ENCODE assay signal across 1 cellular context in genomic region chr19:4723465-4724251, GRCh38.
TF ChIP-seq lines count a peak whose summit lies in the region.

DPP9 (minus strand) TSS chr19:4723842; CDS start chr19:4719906, 3,936 bp downstream.

TF ChIP-seq in K562, 482 proteins besides CTCF, POLR2A, EP300 and RAD21 (continued from another document and continues in another):
- TF ChIP-seq HES1 (IDR thresholded peaks at IDR 0.05; ENCODE audit: low read depth) = no peak
- TF ChIP-seq SLC30A9 (CRISPR knock-in tag; IDR thresholded peaks at IDR 0.05) = no peak
- no peak for TF ChIP-seq ZNF655 (CRISPR knock-in tag; IDR thresholded peaks at IDR 0.05)
- TF ChIP-seq ZNF609 (CRISPR knock-in tag; IDR thresholded peaks at IDR 0.05; ENCODE audit: borderline replicate concordance) = 0 out of 2 replicates have a peak, but pooled peaks have one; percentile 23
- TF ChIP-seq KDM1A (IDR thresholded peaks at IDR 0.05) = peak in 1 of 2 experiments; percentile 1; a peak in 1 of 4 replicates
- TF ChIP-seq HSF4 (CRISPR knock-in tag; IDR thresholded peaks at IDR 0.05; ENCODE audit: borderline replicate concordance) = no peak
- peak; percentile 96 for TF ChIP-seq ZBTB7A (IDR thresholded peaks at IDR 0.05; ENCODE audit: borderline replicate concordance, control insufficient read depth, low read depth, low read length)
- TF ChIP-seq PHF20 (IDR thresholded peaks at IDR 0.05; ENCODE audit: partially characterized antibody) = peak; percentile 97
- TF ChIP-seq EGR1 (conservative IDR thresholded peaks at IDR 0.05) = no peak; the same call in 1 of the 2 replicates
- no peak for TF ChIP-seq MED1 (CRISPR knock-in tag; IDR thresholded peaks at IDR 0.05; ENCODE audit: borderline replicate concordance)
- TF ChIP-seq ZNF316 (IDR thresholded peaks at IDR 0.05) = no peak
- TF ChIP-seq C11orf30 (IDR thresholded peaks at IDR 0.05; ENCODE audit: low read depth) = peak; percentile 97
- TF ChIP-seq BCLAF1 (IDR thresholded peaks at IDR 0.05; ENCODE audit: borderline replicate concordance in 1 of 2, control insufficient read depth in 1 of 2, low read depth in 2 of 2, low read length in 1 of 2) = peak; percentile 90 to 94
- TF ChIP-seq SNIP1 (IDR thresholded peaks at IDR 0.05; ENCODE audit: low read depth) = no peak
- TF ChIP-seq FOXK1 (CRISPR knock-in tag; IDR thresholded peaks at IDR 0.05; ENCODE audit: borderline replicate concordance) = 0 out of 2 replicates have a peak, but pooled peaks have one; percentile 70
- no peak for TF ChIP-seq ZNF586 (CRISPR knock-in tag; conservative IDR thresholded peaks at IDR 0.05)
- peak; percentile 31 for TF ChIP-seq POU5F1 (IDR thresholded peaks at IDR 0.05; ENCODE audit: borderline replicate concordance, low read depth, low read length, partially characterized antibody)
- TF ChIP-seq ARHGAP35 (IDR thresholded peaks at IDR 0.05; ENCODE audit: partially characterized antibody) = no peak
- no peak for TF ChIP-seq CHD4 (IDR thresholded peaks at IDR 0.05; ENCODE audit: insufficient read depth, insufficient replicate concordance, low read depth, low read length, poor library complexity, severe bottlenecking)
- TF ChIP-seq FOSL1 (tag; conservative IDR thresholded peaks at IDR 0.05) = no peak; the same call in 1 of the 2 replicates
- peak; percentile 28 to 91; a peak in 1 of 4 replicates for TF ChIP-seq UBTF (IDR thresholded peaks at IDR 0.05; ENCODE audit: borderline replicate concordance in 1 of 2, low read depth in 2 of 2, low read length in 2 of 2)
- TF ChIP-seq ATF2 (CRISPR knock-in tag; IDR thresholded peaks at IDR 0.05) = no peak; the same call in 1 of the 2 replicates
- no peak for TF ChIP-seq RBM14 (IDR thresholded peaks at IDR 0.05; ENCODE audit: borderline replicate concordance, insufficient read depth, low read depth, low read length)
- no peak for TF ChIP-seq HMG20B (CRISPR knock-in tag; IDR thresholded peaks at IDR 0.05)
- no peak; the same call in 1 of the 2 replicates for TF ChIP-seq TCF3 (CRISPR knock-in tag; IDR thresholded peaks at IDR 0.05)
- TF ChIP-seq RBM34 (IDR thresholded peaks at IDR 0.05; ENCODE audit: borderline replicate concordance, insufficient read depth, low read length) = no peak
- 0 out of 2 replicates have a peak, but pooled peaks have one; percentile 15 for TF ChIP-seq MYNN (IDR thresholded peaks at IDR 0.05)
- TF ChIP-seq MYNN (CRISPR knock-in tag; IDR thresholded peaks at IDR 0.05) = no peak
- TF ChIP-seq PTBP1 (IDR thresholded peaks at IDR 0.05; ENCODE audit: low read depth, low read length) = no peak
- TF ChIP-seq U2AF1 (optimal IDR thresholded peaks at IDR 0.05; ENCODE audit: low read depth, low read length) = no peak
- TF ChIP-seq SRSF3 (IDR thresholded peaks at IDR 0.05; ENCODE audit: insufficient read depth, low read length) = no peak
- no peak for TF ChIP-seq SNRNP70 (optimal IDR thresholded peaks at IDR 0.05; ENCODE audit: low read depth, low read length)
- TF ChIP-seq MAFF (IDR thresholded peaks at IDR 0.05; ENCODE audit: low read length) = peak; percentile 55; the same call in 1 of the 2 replicates
- peak; percentile 39; the same call in 1 of the 2 replicates for TF ChIP-seq ZBTB2 (IDR thresholded peaks at IDR 0.05)
- TF ChIP-seq STAG1 (CRISPR knock-in tag; IDR thresholded peaks at IDR 0.05; ENCODE audit: borderline replicate concordance) = no peak
- peak; percentile 55; the same call in 1 of the 2 replicates for TF ChIP-seq SMAD3 (CRISPR knock-in tag; conservative IDR thresholded peaks at IDR 0.05)
- TF ChIP-seq PURB (CRISPR knock-in tag; IDR thresholded peaks at IDR 0.05; ENCODE audit: low read depth) = no peak
- TF ChIP-seq PCBP1 (IDR thresholded peaks at IDR 0.05; ENCODE audit: low read depth, low read length, poor library complexity, severe bottlenecking) = peak; percentile 94
- TF ChIP-seq ZNF449 (CRISPR knock-in tag; IDR thresholded peaks at IDR 0.05) = no peak
- TF ChIP-seq ZFP36 (IDR thresholded peaks at IDR 0.05; ENCODE audit: low read depth, low read length, partially characterized antibody) = peak; percentile 27
- TF ChIP-seq PHB (CRISPR knock-in tag; IDR thresholded peaks at IDR 0.05) = no peak
- TF ChIP-seq ARID3A (IDR thresholded peaks at IDR 0.05; ENCODE audit: borderline replicate concordance, low read depth, low read length) = peak; percentile 87; the same call in 1 of the 2 replicates
